19 cellular contexts compared by ENCODE assay signal in genomic region chr14:91328313-91329050, GRCh38.
A peak's percentile ranks its signal among the peaks of the same experiment; 100 is the strongest.
DNase-seq lines count a peak whose midpoint lies in the region; ATAC-seq lines count a peak whose summit lies in the region.
"Had no signal": no experiment of that assay in that cellular context is flagged by ENCODE, and none has a peak within 500 bp of the region (broad histone marks: within the 10 kb centered on the region; RNA-seq: fewer than 3 reads in every experiment).

No MANE protein-coding gene starts in this region.

- peak overlapping the region; percentile 54 for H3K27ac ChIP-seq in effector memory CD4-positive, alpha-beta T cell (ENCODE audit: insufficient read depth, low read length, poor library complexity, severe bottlenecking)
- H3K27ac ChIP-seq in substantia nigra (ENCODE audit: low read depth, low read length, poor library complexity, severe bottlenecking), result no peak overlapping the region
- H3K27ac ChIP-seq: cardiac muscle cell, HL-60 had no signal

- DNase-seq in activated T-cell treated with anti-CD3 and anti-CD28 coated beads, Interleukin-2, amount 50 U/mL, for 24 hours, result no peak
- no peak for DNase-seq in activated T-cell treated with anti-CD3 and anti-CD28 coated beads, Interleukin-2, amount 50 U/mL, for 72 hours
- DNase-seq in T-helper 17 cell (no peak), substantia nigra (lab: John Stamatoyannopoulos, UW) (no peak), NCI-H2196 (lab: John Stamatoyannopoulos, UW; ENCODE audit: unreplicated experiment) (no peak), Right ventricle myocardium superior (no peak)
- no peak for DNase-seq in effector memory CD4-positive, alpha-beta T cell
- no peak for DNase-seq in stimulated activated effector memory CD8-positive, alpha-beta T cell treated with anti-CD3 and anti-CD28 coated beads, Interleukin-12 subunit alpha, Interleukin-12 subunit beta, amount 100 ng/mL, for 72 hours (ENCODE audit: low spot score in 2 of 2)
- DNase-seq: activated CD8-positive, alpha-beta memory T cell treated with anti-CD3 and anti-CD28 coated beads, Interleukin-2, amount 50 U/mL, for 48 hours; effector CD4-positive, alpha-beta T cell; heart right ventricle; NCI-H1092; nucleus accumbens; uterus had no signal

- H3K9me3 ChIP-seq in T-helper 17 cell (ENCODE audit: control insufficient read depth, low read length, poor library complexity, severe bottlenecking), result no peaks in the 10 kb centered on the region
- no peaks in the 10 kb centered on the region for H3K9me3 ChIP-seq in effector memory CD4-positive, alpha-beta T cell (ENCODE audit: control insufficient read depth, low read length)
- H3K9me3 ChIP-seq: HAP-1, heart right ventricle, uterus had no signal

- H3K4me3 Mint-ChIP-seq in activated T-cell treated with anti-CD3 and anti-CD28 coated beads, Interleukin-2, amount 50 U/mL, for 24 hours, result no peak overlapping the region
- H3K4me3 Mint-ChIP-seq in activated T-cell treated with anti-CD3 and anti-CD28 coated beads, Interleukin-2, amount 50 U/mL, for 72 hours, result no peak overlapping the region
- no peak overlapping the region for H3K4me3 Mint-ChIP-seq in T-helper 17 cell
- H3K4me3 Mint-ChIP-seq in stimulated activated effector memory CD8-positive, alpha-beta T cell treated with anti-CD3 and anti-CD28 coated beads, Interleukin-12 subunit alpha, Interleukin-12 subunit beta, amount 100 ng/mL, for 72 hours, result no peak overlapping the region

- H3K9me3 Mint-ChIP-seq in activated T-cell treated with anti-CD3 and anti-CD28 coated beads, Interleukin-2, amount 50 U/mL, for 24 hours, result no peaks in the 10 kb centered on the region
- no peaks in the 10 kb centered on the region for H3K9me3 Mint-ChIP-seq in activated T-cell treated with anti-CD3 and anti-CD28 coated beads, Interleukin-2, amount 50 U/mL, for 72 hours
- no peaks in the 10 kb centered on the region for H3K9me3 Mint-ChIP-seq in stimulated activated effector memory CD8-positive, alpha-beta T cell treated with anti-CD3 and anti-CD28 coated beads, Interleukin-12 subunit alpha, Interleukin-12 subunit beta, amount 100 ng/mL, for 72 hours

- H3K36me3 ChIP-seq in effector memory CD4-positive, alpha-beta T cell (ENCODE audit: control insufficient read depth, insufficient read depth, low read length), result peaks cover 66% of the 10 kb centered on the region
- H3K36me3 ChIP-seq: cardiac muscle cell, uterus had no signal

- H3K4me3 ChIP-seq in effector memory CD4-positive, alpha-beta T cell (ENCODE audit: insufficient read depth, low read depth, low read length, poor library complexity, severe bottlenecking), result no peak overlapping the region
- H3K4me3 ChIP-seq: cardiac muscle cell, HAP-1, heart right ventricle, K562, uterus had no signal

- intact Hi-C loops in Right ventricle myocardium superior (cut with DNase I), result no loop called here

- no peak for ATAC-seq in activated T-cell treated with anti-CD3 and anti-CD28 coated beads, Interleukin-2, amount 50 U/mL, for 72 hours (replicated peaks in 1 of 2)
- ATAC-seq in T-helper 17 cell, result no peak
- no peak for ATAC-seq in stimulated activated effector memory CD8-positive, alpha-beta T cell treated with anti-CD3 and anti-CD28 coated beads, Interleukin-12 subunit alpha, Interleukin-12 subunit beta, amount 100 ng/mL, for 72 hours
- ATAC-seq in Right ventricle myocardium superior (ENCODE audit: poor library complexity), result no peak
- ATAC-seq: heart right ventricle, K562, Panc1 had no signal

- peaks cover 99% of the 10 kb centered on the region for H3K4me1 Mint-ChIP-seq in activated T-cell treated with anti-CD3 and anti-CD28 coated beads, Interleukin-2, amount 50 U/mL, for 24 hours (ENCODE audit: low read depth)
- peaks cover 97% of the 10 kb centered on the region for H3K4me1 Mint-ChIP-seq in activated T-cell treated with anti-CD3 and anti-CD28 coated beads, Interleukin-2, amount 50 U/mL, for 72 hours (ENCODE audit: low read depth)
- H3K4me1 Mint-ChIP-seq in T-helper 17 cell, result peaks cover 61% of the 10 kb centered on the region
- peaks cover 97% of the 10 kb centered on the region for H3K4me1 Mint-ChIP-seq in stimulated activated effector memory CD8-positive, alpha-beta T cell treated with anti-CD3 and anti-CD28 coated beads, Interleukin-12 subunit alpha, Interleukin-12 subunit beta, amount 100 ng/mL, for 72 hours

- H3K27me3 Mint-ChIP-seq in activated T-cell treated with anti-CD3 and anti-CD28 coated beads, Interleukin-2, amount 50 U/mL, for 24 hours, result no peaks in the 10 kb centered on the region
- no peaks in the 10 kb centered on the region for H3K27me3 Mint-ChIP-seq in activated T-cell treated with anti-CD3 and anti-CD28 coated beads, Interleukin-2, amount 50 U/mL, for 72 hours (ENCODE audit: low read depth)
- H3K27me3 Mint-ChIP-seq in T-helper 17 cell, result no peaks in the 10 kb centered on the region

- peaks cover 94% of the 10 kb centered on the region for H3K36me3 Mint-ChIP-seq in activated T-cell treated with anti-CD3 and anti-CD28 coated beads, Interleukin-2, amount 50 U/mL, for 24 hours (ENCODE audit: low read depth)
- H3K36me3 Mint-ChIP-seq in activated T-cell treated with anti-CD3 and anti-CD28 coated beads, Interleukin-2, amount 50 U/mL, for 72 hours (ENCODE audit: insufficient read depth in 2 of 2), result peaks cover 3 to 25% of the 10 kb centered on the region in 2 donors
- peaks cover 4% of the 10 kb centered on the region for H3K36me3 Mint-ChIP-seq in T-helper 17 cell (ENCODE audit: low read depth)
- peaks cover 100% of the 10 kb centered on the region for H3K36me3 Mint-ChIP-seq in stimulated activated effector memory CD8-positive, alpha-beta T cell treated with anti-CD3 and anti-CD28 coated beads, Interleukin-12 subunit alpha, Interleukin-12 subunit beta, amount 100 ng/mL, for 72 hours

- H3K27ac Mint-ChIP-seq in activated T-cell treated with anti-CD3 and anti-CD28 coated beads, Interleukin-2, amount 50 U/mL, for 24 hours, result peak overlapping the region; percentile 98
- no peak overlapping the region for H3K27ac Mint-ChIP-seq in activated T-cell treated with anti-CD3 and anti-CD28 coated beads, Interleukin-2, amount 50 U/mL, for 72 hours
- peak overlapping the region; percentile 99 for H3K27ac Mint-ChIP-seq in T-helper 17 cell
- peak overlapping the region; percentile 98 for H3K27ac Mint-ChIP-seq in stimulated activated effector memory CD8-positive, alpha-beta T cell treated with anti-CD3 and anti-CD28 coated beads, Interleukin-12 subunit alpha, Interleukin-12 subunit beta, amount 100 ng/mL, for 72 hours

- peaks cover 53% of the 10 kb centered on the region for H3K4me1 ChIP-seq in effector memory CD4-positive, alpha-beta T cell (ENCODE audit: control insufficient read depth, insufficient read depth, low read length, poor library complexity, severe bottlenecking)

- no peaks in the 10 kb centered on the region for H3K27me3 ChIP-seq in effector memory CD4-positive, alpha-beta T cell (replicated peaks; ENCODE audit: control insufficient read depth, insufficient read depth, low read length, poor library complexity, severe bottlenecking)
- H3K27me3 ChIP-seq: uterus had no signal
